1 cellular context compared by ENCODE assay signal in genomic region chr18:46173393-46174316, GRCh38.
TF ChIP-seq lines count a peak whose summit lies in the region.

No MANE protein-coding gene starts in this region.

TF ChIP-seq in H1, 55 proteins besides CTCF, POLR2A, EP300 and RAD21 (continued from another document):
- TF ChIP-seq SP4 (IDR thresholded peaks at IDR 0.05; ENCODE audit: low read length) (peak; percentile 58; the same call in 1 of the 2 replicates), NRF1 (IDR thresholded peaks at IDR 0.05; ENCODE audit: low read depth, low read length) (no peak), PHF8 (conservative IDR thresholded peaks at IDR 0.05; ENCODE audit: low read depth, low read length) (peak; percentile 85), CEBPB (IDR thresholded peaks at IDR 0.05; ENCODE audit: low read depth, low read length) (peak; percentile 2; the same call in 1 of the 2 replicates), SIX5 (IDR thresholded peaks at IDR 0.05; ENCODE audit: low read depth, low read length) (no peak), TBP (IDR thresholded peaks at IDR 0.05; ENCODE audit: low read depth, low read length) (peak; percentile 85), SIN3A (conservative IDR thresholded peaks at IDR 0.05 in 1 of 2, IDR thresholded peaks at IDR 0.05 in 1 of 2; ENCODE audit: low read depth in 1 of 2, low read length in 2 of 2) (peak; percentile 65 to 88; a peak in 2 of 4 replicates), TAF7 (optimal IDR thresholded peaks at IDR 0.05; ENCODE audit: borderline replicate concordance, low read depth, low read length) (peak; percentile 69), CTBP2 (IDR thresholded peaks at IDR 0.05; ENCODE audit: borderline replicate concordance, insufficient read depth, insufficient read length, low read length) (peak; percentile 72), SIRT6 (IDR thresholded peaks at IDR 0.05; ENCODE audit: low read length) (no peak), EGR1 (IDR thresholded peaks at IDR 0.05; ENCODE audit: borderline replicate concordance, low read depth, low read length) (peak; percentile 91), RBBP5 (IDR thresholded peaks at IDR 0.05; ENCODE audit: borderline replicate concordance, low read depth, low read length) (peak; percentile 78; the same call in 1 of the 2 replicates), SAP30 (IDR thresholded peaks at IDR 0.05; ENCODE audit: insufficient read depth, insufficient replicate concordance, low read length) (peak; percentile 55), POLR2AphosphoS5 (IDR thresholded peaks at IDR 0.05; ENCODE audit: low read depth, low read length) (peak; percentile 67), SP2 (IDR thresholded peaks at IDR 0.05; ENCODE audit: low read length) (peak; percentile 70; the same call in 1 of the 2 replicates), SUZ12 (IDR thresholded peaks at IDR 0.05; ENCODE audit: low read length) (no peak), SP1 (IDR thresholded peaks at IDR 0.05; ENCODE audit: low read depth, low read length) (no peak), TCF12 (IDR thresholded peaks at IDR 0.05; ENCODE audit: low read depth, low read length) (no peak), GTF2F1 (IDR thresholded peaks at IDR 0.05; ENCODE audit: borderline replicate concordance, low read depth, low read length) (peak; percentile 77), ASH2L (IDR thresholded peaks at IDR 0.05; ENCODE audit: low read length) (peak; percentile 61), TEAD4 (IDR thresholded peaks at IDR 0.05; ENCODE audit: low read depth, low read length) (peak; percentile 84), YY1 (IDR thresholded peaks at IDR 0.05; ENCODE audit: low read depth, low read length) (peak; percentile 73; the same call in 1 of the 2 replicates), KDM4A (IDR thresholded peaks at IDR 0.05; ENCODE audit: low read depth, low read length, severe bottlenecking) (peak; percentile 93)
- TF ChIP-seq, protein P1, sequence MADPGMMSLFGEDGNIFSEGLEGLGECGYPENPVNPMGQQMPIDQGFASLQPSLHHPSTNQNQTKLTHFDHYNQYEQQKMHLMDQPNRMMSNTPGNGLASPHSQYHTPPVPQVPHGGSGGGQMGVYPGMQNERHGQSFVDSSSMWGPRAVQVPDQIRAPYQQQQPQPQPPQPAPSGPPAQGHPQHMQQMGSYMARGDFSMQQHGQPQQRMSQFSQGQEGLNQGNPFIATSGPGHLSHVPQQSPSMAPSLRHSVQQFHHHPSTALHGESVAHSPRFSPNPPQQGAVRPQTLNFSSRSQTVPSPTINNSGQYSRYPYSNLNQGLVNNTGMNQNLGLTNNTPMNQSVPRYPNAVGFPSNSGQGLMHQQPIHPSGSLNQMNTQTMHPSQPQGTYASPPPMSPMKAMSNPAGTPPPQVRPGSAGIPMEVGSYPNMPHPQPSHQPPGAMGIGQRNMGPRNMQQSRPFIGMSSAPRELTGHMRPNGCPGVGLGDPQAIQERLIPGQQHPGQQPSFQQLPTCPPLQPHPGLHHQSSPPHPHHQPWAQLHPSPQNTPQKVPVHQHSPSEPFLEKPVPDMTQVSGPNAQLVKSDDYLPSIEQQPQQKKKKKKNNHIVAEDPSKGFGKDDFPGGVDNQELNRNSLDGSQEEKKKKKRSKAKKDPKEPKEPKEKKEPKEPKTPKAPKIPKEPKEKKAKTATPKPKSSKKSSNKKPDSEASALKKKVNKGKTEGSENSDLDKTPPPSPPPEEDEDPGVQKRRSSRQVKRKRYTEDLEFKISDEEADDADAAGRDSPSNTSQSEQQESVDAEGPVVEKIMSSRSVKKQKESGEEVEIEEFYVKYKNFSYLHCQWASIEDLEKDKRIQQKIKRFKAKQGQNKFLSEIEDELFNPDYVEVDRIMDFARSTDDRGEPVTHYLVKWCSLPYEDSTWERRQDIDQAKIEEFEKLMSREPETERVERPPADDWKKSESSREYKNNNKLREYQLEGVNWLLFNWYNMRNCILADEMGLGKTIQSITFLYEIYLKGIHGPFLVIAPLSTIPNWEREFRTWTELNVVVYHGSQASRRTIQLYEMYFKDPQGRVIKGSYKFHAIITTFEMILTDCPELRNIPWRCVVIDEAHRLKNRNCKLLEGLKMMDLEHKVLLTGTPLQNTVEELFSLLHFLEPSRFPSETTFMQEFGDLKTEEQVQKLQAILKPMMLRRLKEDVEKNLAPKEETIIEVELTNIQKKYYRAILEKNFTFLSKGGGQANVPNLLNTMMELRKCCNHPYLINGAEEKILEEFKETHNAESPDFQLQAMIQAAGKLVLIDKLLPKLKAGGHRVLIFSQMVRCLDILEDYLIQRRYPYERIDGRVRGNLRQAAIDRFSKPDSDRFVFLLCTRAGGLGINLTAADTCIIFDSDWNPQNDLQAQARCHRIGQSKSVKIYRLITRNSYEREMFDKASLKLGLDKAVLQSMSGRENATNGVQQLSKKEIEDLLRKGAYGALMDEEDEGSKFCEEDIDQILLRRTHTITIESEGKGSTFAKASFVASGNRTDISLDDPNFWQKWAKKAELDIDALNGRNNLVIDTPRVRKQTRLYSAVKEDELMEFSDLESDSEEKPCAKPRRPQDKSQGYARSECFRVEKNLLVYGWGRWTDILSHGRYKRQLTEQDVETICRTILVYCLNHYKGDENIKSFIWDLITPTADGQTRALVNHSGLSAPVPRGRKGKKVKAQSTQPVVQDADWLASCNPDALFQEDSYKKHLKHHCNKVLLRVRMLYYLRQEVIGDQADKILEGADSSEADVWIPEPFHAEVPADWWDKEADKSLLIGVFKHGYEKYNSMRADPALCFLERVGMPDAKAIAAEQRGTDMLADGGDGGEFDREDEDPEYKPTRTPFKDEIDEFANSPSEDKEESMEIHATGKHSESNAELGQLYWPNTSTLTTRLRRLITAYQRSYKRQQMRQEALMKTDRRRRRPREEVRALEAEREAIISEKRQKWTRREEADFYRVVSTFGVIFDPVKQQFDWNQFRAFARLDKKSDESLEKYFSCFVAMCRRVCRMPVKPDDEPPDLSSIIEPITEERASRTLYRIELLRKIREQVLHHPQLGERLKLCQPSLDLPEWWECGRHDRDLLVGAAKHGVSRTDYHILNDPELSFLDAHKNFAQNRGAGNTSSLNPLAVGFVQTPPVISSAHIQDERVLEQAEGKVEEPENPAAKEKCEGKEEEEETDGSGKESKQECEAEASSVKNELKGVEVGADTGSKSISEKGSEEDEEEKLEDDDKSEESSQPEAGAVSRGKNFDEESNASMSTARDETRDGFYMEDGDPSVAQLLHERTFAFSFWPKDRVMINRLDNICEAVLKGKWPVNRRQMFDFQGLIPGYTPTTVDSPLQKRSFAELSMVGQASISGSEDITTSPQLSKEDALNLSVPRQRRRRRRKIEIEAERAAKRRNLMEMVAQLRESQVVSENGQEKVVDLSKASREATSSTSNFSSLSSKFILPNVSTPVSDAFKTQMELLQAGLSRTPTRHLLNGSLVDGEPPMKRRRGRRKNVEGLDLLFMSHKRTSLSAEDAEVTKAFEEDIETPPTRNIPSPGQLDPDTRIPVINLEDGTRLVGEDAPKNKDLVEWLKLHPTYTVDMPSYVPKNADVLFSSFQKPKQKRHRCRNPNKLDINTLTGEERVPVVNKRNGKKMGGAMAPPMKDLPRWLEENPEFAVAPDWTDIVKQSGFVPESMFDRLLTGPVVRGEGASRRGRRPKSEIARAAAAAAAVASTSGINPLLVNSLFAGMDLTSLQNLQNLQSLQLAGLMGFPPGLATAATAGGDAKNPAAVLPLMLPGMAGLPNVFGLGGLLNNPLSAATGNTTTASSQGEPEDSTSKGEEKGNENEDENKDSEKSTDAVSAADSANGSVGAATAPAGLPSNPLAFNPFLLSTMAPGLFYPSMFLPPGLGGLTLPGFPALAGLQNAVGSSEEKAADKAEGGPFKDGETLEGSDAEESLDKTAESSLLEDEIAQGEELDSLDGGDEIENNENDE (IDR thresholded peaks at IDR 0.05; ENCODE audit: insufficient replicate concordance, low read length), result peak; percentile 19
- TF ChIP-seq, protein P2, sequence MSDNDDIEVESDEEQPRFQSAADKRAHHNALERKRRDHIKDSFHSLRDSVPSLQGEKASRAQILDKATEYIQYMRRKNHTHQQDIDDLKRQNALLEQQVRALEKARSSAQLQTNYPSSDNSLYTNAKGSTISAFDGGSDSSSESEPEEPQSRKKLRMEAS (IDR thresholded peaks at IDR 0.05), result peak; percentile 60; the same call in 1 of the 2 replicates
- TF ChIP-seq, protein P3, sequence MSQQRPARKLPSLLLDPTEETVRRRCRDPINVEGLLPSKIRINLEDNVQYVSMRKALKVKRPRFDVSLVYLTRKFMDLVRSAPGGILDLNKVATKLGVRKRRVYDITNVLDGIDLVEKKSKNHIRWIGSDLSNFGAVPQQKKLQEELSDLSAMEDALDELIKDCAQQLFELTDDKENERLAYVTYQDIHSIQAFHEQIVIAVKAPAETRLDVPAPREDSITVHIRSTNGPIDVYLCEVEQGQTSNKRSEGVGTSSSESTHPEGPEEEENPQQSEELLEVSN (IDR thresholded peaks at IDR 0.05), result peak; percentile 73
- TF ChIP-seq, protein P4, sequence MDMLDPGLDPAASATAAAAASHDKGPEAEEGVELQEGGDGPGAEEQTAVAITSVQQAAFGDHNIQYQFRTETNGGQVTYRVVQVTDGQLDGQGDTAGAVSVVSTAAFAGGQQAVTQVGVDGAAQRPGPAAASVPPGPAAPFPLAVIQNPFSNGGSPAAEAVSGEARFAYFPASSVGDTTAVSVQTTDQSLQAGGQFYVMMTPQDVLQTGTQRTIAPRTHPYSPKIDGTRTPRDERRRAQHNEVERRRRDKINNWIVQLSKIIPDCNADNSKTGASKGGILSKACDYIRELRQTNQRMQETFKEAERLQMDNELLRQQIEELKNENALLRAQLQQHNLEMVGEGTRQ (IDR thresholded peaks at IDR 0.05; ENCODE audit: low read length), result no peak; the same call in 1 of the 2 replicates
